In the genomic region with DNA sequence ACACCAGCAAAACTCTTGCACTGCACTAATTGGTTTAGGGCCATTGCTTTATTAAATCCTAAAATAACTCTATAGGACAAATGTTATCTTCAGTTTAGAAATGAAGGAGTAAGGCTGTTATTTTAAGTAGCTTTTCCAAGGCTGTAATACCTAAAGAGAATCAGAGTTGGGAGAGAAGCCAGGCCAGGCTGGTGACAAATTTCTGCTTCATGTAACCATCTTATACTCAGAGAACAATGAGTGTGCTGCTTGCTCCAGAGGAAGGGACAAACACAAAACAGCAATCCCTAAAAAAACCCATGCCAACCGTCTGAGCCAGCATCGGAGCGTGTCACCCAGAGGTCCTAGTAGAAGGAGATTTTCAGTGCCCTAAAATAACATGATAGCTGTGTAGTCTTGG, we compare ENCODE assay signal across 27 cellular contexts.
"Had no signal": no experiment of that assay in that cellular context is flagged by ENCODE, and none has a peak within 500 bp of the region (broad histone marks: within the 10 kb centered on the region; RNA-seq: fewer than 3 reads in every experiment).

No MANE protein-coding gene starts in this region.

- H3K9me3 ChIP-seq: body of pancreas had no signal

- H3K4me1 ChIP-seq: body of pancreas had no signal

- H3K36me3 ChIP-seq: WERI-Rb-1 had no signal

- H3K27ac Mint-ChIP-seq: activated CD4-positive, alpha-beta memory T cell treated with anti-CD3 and anti-CD28 coated beads, Interleukin-2, amount 10 ng/mL, durations not matched to agents 7 days and 5 days; activated CD4-positive, alpha-beta T cell treated with anti-CD3 and anti-CD28 coated beads for 36 hours; T-cell had no signal

- ATAC-seq: activated CD4-positive, alpha-beta T cell treated with anti-CD3 and anti-CD28 coated beads for 36 hours; body of pancreas; Panc1; Right ventricle myocardium inferior; T-cell had no signal

- H3K4me3 ChIP-seq: body of pancreas, SK-N-MC had no signal

- H3K27ac ChIP-seq: body of pancreas, SK-N-MC, WERI-Rb-1 had no signal

- H3K4me3 Mint-ChIP-seq: activated CD4-positive, alpha-beta memory T cell treated with anti-CD3 and anti-CD28 coated beads, Interleukin-2, amount 10 ng/mL, durations not matched to agents 7 days and 5 days; activated CD4-positive, alpha-beta T cell treated with anti-CD3 and anti-CD28 coated beads for 36 hours; activated naive CD4-positive, alpha-beta T cell treated with anti-CD3 and anti-CD28 coated beads, Interleukin-2, amount 50 U/mL, for 24 hours; T-cell had no signal

- H3K36me3 Mint-ChIP-seq: activated naive CD4-positive, alpha-beta T cell treated with anti-CD3 and anti-CD28 coated beads, Interleukin-2, amount 50 U/mL, for 24 hours; T-cell had no signal

- DNase-seq: activated CD4-positive, alpha-beta memory T cell treated with anti-CD3 and anti-CD28 coated beads, Interleukin-2, amount 10 ng/mL, durations not matched to agents 7 days and 5 days; activated CD4-positive, alpha-beta T cell treated with anti-CD3 and anti-CD28 coated beads for 36 hours; activated CD4-positive, alpha-beta T cell treated with anti-CD3 and anti-CD28 coated beads, Interleukin-2, amount 50 U/mL, for 1 hour; activated CD8-positive, alpha-beta memory T cell treated with anti-CD3 and anti-CD28 coated beads, Interleukin-2, amount 50 U/mL, for 48 hours; activated effector memory CD4-positive, alpha-beta T cell treated with Interleukin-2 at 50 U/mL for 16 hours; activated naive CD4-positive, alpha-beta T cell; activated T-cell treated with anti-CD3 and anti-CD28 coated beads, Interleukin-2, amount 50 U/mL, for 1 hour; aorta; body of pancreas; MM.1S; NCI-H1105; NCI-H1436; NCI-H1694 treated with DMSO at 0.1 percent for 48 hours; NCI-H2029 treated with DMSO at 0.1 percent for 48 hours; NCI-H345; NCI-H510A; NCI-H526 treated with DMSO at 0.1 percent for 48 hours; NCI-H82; NK-92 treated with Interleukin-12 subunit alpha and Interleukin-12 subunit beta, amount 100 ng/mL, for 24 hours; OCI-M1; RPMI8226; T-cell; WERI-Rb-1 had no signal

- H3K9me3 Mint-ChIP-seq: activated CD4-positive, alpha-beta memory T cell treated with anti-CD3 and anti-CD28 coated beads, Interleukin-2, amount 10 ng/mL, durations not matched to agents 7 days and 5 days; activated naive CD4-positive, alpha-beta T cell treated with anti-CD3 and anti-CD28 coated beads, Interleukin-2, amount 50 U/mL, for 24 hours; T-cell had no signal

- H3K27me3 ChIP-seq: body of pancreas had no signal

- H3K27me3 Mint-ChIP-seq: activated CD4-positive, alpha-beta memory T cell treated with anti-CD3 and anti-CD28 coated beads, Interleukin-2, amount 10 ng/mL, durations not matched to agents 7 days and 5 days; activated CD4-positive, alpha-beta T cell treated with anti-CD3 and anti-CD28 coated beads for 36 hours; activated naive CD4-positive, alpha-beta T cell treated with anti-CD3 and anti-CD28 coated beads, Interleukin-2, amount 50 U/mL, for 24 hours; T-cell had no signal
